11 cellular contexts compared by ENCODE assay signal in genomic region chr17:52754838-52755237, GRCh38.
DNase-seq lines count a peak whose midpoint lies in the region; ATAC-seq and TF ChIP-seq lines count a peak whose summit lies in the region.
"Had no signal": no experiment of that assay in that cellular context is flagged by ENCODE, and none has a peak within 500 bp of the region (broad histone marks: within the 10 kb centered on the region; RNA-seq: fewer than 3 reads in every experiment).

No MANE protein-coding gene starts in this region.

- no peaks in the 10 kb centered on the region for H3K4me1 ChIP-seq in mammary epithelial cell (ENCODE audit: insufficient read depth, low read length)
- H3K4me1 ChIP-seq in foreskin keratinocyte: no peaks in the 10 kb centered on the region
- no peaks in the 10 kb centered on the region for H3K4me1 ChIP-seq in hepatocyte (ENCODE audit: insufficient read depth)
- H3K4me1 ChIP-seq: Caco-2, HAP-1 had no signal

- H2AFZ ChIP-seq in mammary epithelial cell (ENCODE audit: low read depth, low read length) (no peak overlapping the region), hepatocyte (no peak overlapping the region)

- DNase-seq in HPDE6-E6E7 (ENCODE audit: extremely low spot score) (peak; percentile 21), mammary epithelial cell (peak; percentile 0), foreskin keratinocyte (peak; percentile 41 to 73), dorsolateral prefrontal cortex (no peak), hepatocyte (ENCODE audit: low spot score) (no peak)
- DNase-seq: ACHN; Caco-2; CD4-positive, alpha-beta T cell had no signal

- no peak overlapping the region for H3K4me2 ChIP-seq in mammary epithelial cell (ENCODE audit: insufficient read depth, low read depth, low read length)
- H3K4me2 ChIP-seq in hepatocyte: no peak overlapping the region

- no TSS peak for BruUV-seq in mammary epithelial cell (replicated peaks; lab: Mats Ljungman, UMichigan)

- H4K20me1 ChIP-seq in mammary epithelial cell (ENCODE audit: insufficient read depth, low read length): no peaks in the 10 kb centered on the region
- no peaks in the 10 kb centered on the region for H4K20me1 ChIP-seq in hepatocyte (ENCODE audit: insufficient read depth, poor library complexity, severe bottlenecking)

- dilution Hi-C loops in mammary epithelial cell (cut with HindIII; ENCODE audit: low sequenced_read_pairs): no loop called here

- H3K4me3 ChIP-seq in mammary epithelial cell (replicated peaks in 1 of 3; ENCODE audit: insufficient read depth in 1 of 3, low read depth in 2 of 3, low read length in 3 of 3) (no peak overlapping the region), dorsolateral prefrontal cortex (no peak overlapping the region), hepatocyte (no peak overlapping the region)
- H3K4me3 ChIP-seq: HAP-1 had no signal

- 55% methylated on average over 4 of the region's 4 CpGs for WGBS in mammary epithelial cell (ENCODE audit: low coverage, missing lambda C conversion rate)
- 94% methylated on average over 4 of the region's 4 CpGs for WGBS in hepatocyte (ENCODE audit: low lambda C conversion rate, missing lambda C conversion rate)

- H3K27ac ChIP-seq in mammary epithelial cell (ENCODE audit: insufficient read depth, low read depth, low read length) (no peak overlapping the region), foreskin keratinocyte (no peak overlapping the region), dorsolateral prefrontal cortex (no peak overlapping the region), hepatocyte (no peak overlapping the region)
- H3K27ac ChIP-seq: C4-2B had no signal

- H3K9me3 ChIP-seq in mammary epithelial cell (replicated peaks; ENCODE audit: insufficient read depth, low read length) (peaks cover 2% of the 10 kb centered on the region), hepatocyte (ENCODE audit: low read depth) (no peaks in the 10 kb centered on the region)
- H3K9me3 ChIP-seq: Caco-2, HAP-1 had no signal

- no peaks in the 10 kb centered on the region for H3K9me2 ChIP-seq in hepatocyte (replicated peaks; ENCODE audit: insufficient read depth)

- H3K27me3 ChIP-seq in mammary epithelial cell (ENCODE audit: insufficient read depth, low read length) (no peaks in the 10 kb centered on the region), foreskin keratinocyte (no peaks in the 10 kb centered on the region), dorsolateral prefrontal cortex (peaks cover 0 to 18% (median 0%) of the 10 kb centered on the region in 45 donors), hepatocyte (no peaks in the 10 kb centered on the region)

- TF ChIP-seq CTCF in mammary epithelial cell (conservative IDR thresholded peaks at IDR 0.05 in 1 of 2, IDR thresholded peaks at IDR 0.05 in 1 of 2; ENCODE audit: extremely low read depth in 1 of 2, insufficient read depth in 1 of 2, low read depth in 1 of 2, low read length in 2 of 2) (no peak), foreskin keratinocyte (conservative IDR thresholded peaks at IDR 0.05) (no peak), dorsolateral prefrontal cortex (IDR thresholded peaks at IDR 0.05 in 54 of 56, conservative IDR thresholded peaks at IDR 0.05 in 2 of 56; ENCODE audit: low read depth in 1 of 56, partially characterized antibody in 56 of 56) (no peak), hepatocyte (IDR thresholded peaks at IDR 0.05; ENCODE audit: poor library complexity) (no peak)

- H3K9ac ChIP-seq in mammary epithelial cell (ENCODE audit: insufficient read depth, low read length): no peak overlapping the region

- intact Hi-C loops in mammary epithelial cell (cut with micrococcal nuclease): no loop called here
- intact Hi-C loops in dorsolateral prefrontal cortex (cut with DNase I): no loop called here

- H3K36me3 ChIP-seq in mammary epithelial cell (ENCODE audit: insufficient read depth, low read length): no peaks in the 10 kb centered on the region
- H3K36me3 ChIP-seq in hepatocyte (replicated peaks; ENCODE audit: insufficient read depth, low read depth): no peaks in the 10 kb centered on the region
- H3K36me3 ChIP-seq: HAP-1 had no signal

- H3K79me2 ChIP-seq in mammary epithelial cell (ENCODE audit: insufficient read depth, low read length) (no peaks in the 10 kb centered on the region), hepatocyte (no peaks in the 10 kb centered on the region)

- CTCF ChIA-PET in mammary epithelial cell (lab: Charles Lee; ENCODE audit: low non-redundant PET): no interaction called here

- in situ Hi-C loops in mammary epithelial cell (cut with MboI; ENCODE audit: low sequenced_read_pairs in 2 of 2): no loop called here

- ATAC-seq in foreskin keratinocyte (peak; percentile 93), GM21619 (IDR thresholded peaks at IDR 0.05; ENCODE audit: unreplicated experiment) (no peak)

Comparison
In these comparisons a context has a peak if more than half of its experiments do, and no peak if none do; other contexts are left out.
1. DNase-seq: peak in HPDE6-E6E7 (single experiment), mammary epithelial cell (single experiment) and foreskin keratinocyte (2 of 2); none in dorsolateral prefrontal cortex (0 of 10) and hepatocyte (single experiment).